Comparison of ENCODE assay signal across 8 cellular contexts in the genomic region with DNA sequence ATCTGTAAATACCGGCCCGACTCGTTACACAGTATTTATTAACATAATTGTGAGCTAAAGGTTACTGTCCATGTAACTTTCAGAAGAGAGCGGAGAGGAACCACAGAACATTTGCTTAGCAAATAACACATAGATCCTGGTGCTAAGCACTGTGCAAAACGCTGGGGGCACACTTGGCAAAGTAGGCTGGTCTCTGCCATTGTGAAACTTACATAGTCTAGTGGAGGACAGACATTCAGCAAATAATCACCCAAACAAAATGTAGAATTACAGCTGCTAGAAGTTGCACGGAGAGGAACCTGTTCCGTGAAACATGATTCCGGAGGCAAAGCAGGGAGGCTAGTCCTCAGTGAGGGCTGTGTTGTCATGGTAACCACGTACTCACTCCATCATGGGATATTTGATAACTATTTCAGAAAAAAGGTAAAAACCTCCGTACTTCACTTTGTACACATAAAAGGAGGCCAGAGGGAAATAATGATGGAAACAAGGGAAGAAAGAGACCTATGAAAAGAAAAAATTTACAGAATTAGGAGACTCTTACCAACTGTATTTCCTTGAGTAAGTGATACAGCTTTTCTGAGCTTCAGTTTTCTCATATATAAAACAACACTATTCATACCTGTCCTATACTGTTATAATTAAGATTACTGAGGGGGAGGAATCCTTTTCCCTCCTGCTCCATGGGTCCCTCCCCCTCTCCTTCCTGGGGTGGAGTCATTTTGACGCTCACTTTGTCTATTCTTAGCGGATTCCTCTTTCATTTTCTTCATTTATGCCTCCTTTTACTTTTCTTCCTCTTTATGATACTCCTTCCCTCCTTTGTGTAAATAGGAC. TPM values are rescaled to one million over a fixed set of nuclear protein-coding genes. Genes with fewer than 3 reads are reported as not detected.
DNase-seq lines count a peak whose midpoint lies in the region; ATAC-seq, FAIRE-seq and TF ChIP-seq lines count a peak whose summit lies in the region.

No MANE protein-coding gene starts in this region.

- peak in 2 of 3 experiments; percentile 34 to 38 for TF ChIP-seq CTCF in keratinocyte (optimal IDR thresholded peaks at IDR 0.05 in 1 of 3, IDR thresholded peaks at IDR 0.05 in 1 of 3, conservative IDR thresholded peaks at IDR 0.05 in 1 of 3; ENCODE audit: extremely low read depth in 1 of 3, insufficient read depth in 2 of 3, low read length in 3 of 3)

- H3K9me3 ChIP-seq in HUES6 (ENCODE audit: control insufficient read depth, insufficient read depth, low read depth, low read length), result no peaks in the 10 kb centered on the region
- H3K9me3 ChIP-seq in keratinocyte (ENCODE audit: control insufficient read depth, low read depth, low read length), result no peaks in the 10 kb centered on the region

- H3K36me3 ChIP-seq in HUES6 (ENCODE audit: control insufficient read depth, insufficient read depth, low read length), result no peaks in the 10 kb centered on the region
- H3K36me3 ChIP-seq in keratinocyte (ENCODE audit: control insufficient read depth in 2 of 2, extremely low read depth in 1 of 2, insufficient read depth in 2 of 2, low read length in 2 of 2), result no peaks in the 10 kb centered on the region

- peak; percentile 11 for DNase-seq in EH (ENCODE audit: low read depth)
- peak; percentile 52 for DNase-seq in RKO (ENCODE audit: low spot score)
- DNase-seq in T47D (ENCODE audit: low read depth in 1 of 2, low spot score in 1 of 2), result peak; percentile 16 to 85
- DNase-seq in keratinocyte (ENCODE audit: low read depth, low spot score), result no peak
- peak; percentile 16 to 52 for DNase-seq in stimulated activated CD4-positive, alpha-beta T cell treated with anti-CD3 and anti-CD28 coated beads, Interleukin-4, amount 100 ng/mL, for 4 hours
- no peak for DNase-seq in OCI-M2 (lab: John Stamatoyannopoulos, UW; ENCODE audit: unreplicated experiment)

- H3K27me3 ChIP-seq in HUES6 (ENCODE audit: control insufficient read depth, insufficient read depth, low read length), result peaks cover 19% of the 10 kb centered on the region
- H3K27me3 ChIP-seq in keratinocyte (ENCODE audit: control insufficient read depth, extremely low read depth, insufficient read depth, low read length), result no peaks in the 10 kb centered on the region

- H3K9ac ChIP-seq in HUES6 (ENCODE audit: low read length), result peak overlapping the region; percentile 39
- H3K9ac ChIP-seq in keratinocyte (ENCODE audit: control insufficient read depth, extremely low read depth, insufficient read depth, low read length), result peak overlapping the region; percentile 71

- H2AFZ ChIP-seq in keratinocyte (ENCODE audit: control insufficient read depth, low read length), result peak overlapping the region; percentile 20

- H4K20me1 ChIP-seq in keratinocyte (ENCODE audit: control insufficient read depth, extremely low read depth, insufficient read depth, low read length), result no peaks in the 10 kb centered on the region

- peaks cover 22% of the 10 kb centered on the region for H3K4me1 ChIP-seq in HUES6 (ENCODE audit: control insufficient read depth, insufficient read depth, low read length)
- H3K4me1 ChIP-seq in keratinocyte (ENCODE audit: control insufficient read depth, extremely low read depth, insufficient read depth, low read length), result peaks cover 22% of the 10 kb centered on the region

- in situ Hi-C loops in T47D (cut with HindIII; ENCODE audit: low pct_unique_long_range_greater_than_20kb, low sequenced_read_pairs), result no loop called here

- dilution Hi-C loops in keratinocyte (cut with MboI; ENCODE audit: extremely low pct_ligation_motif_present, low sequenced_read_pairs), result no loop called here

- FAIRE-seq in keratinocyte (lab: Jason Lieb, UNC), result no peak

- H3K27ac ChIP-seq in HUES6 (ENCODE audit: low read depth, low read length), result no peak overlapping the region
- peak overlapping the region; percentile 5 for H3K27ac ChIP-seq in keratinocyte (ENCODE audit: control insufficient read depth, insufficient read depth, low read length)

- ATAC-seq in GM21447 (IDR thresholded peaks at IDR 0.05; ENCODE audit: unreplicated experiment), result peak; percentile 54

- H3K4me3 ChIP-seq in HUES6 (ENCODE audit: low read depth, low read length) (peak overlapping the region; percentile 88), keratinocyte (ENCODE audit: control insufficient read depth in 2 of 3, extremely low read depth in 1 of 3, insufficient read depth in 2 of 3, low read depth in 1 of 3, low read length in 3 of 3) (peak overlapping the region; percentile 38 to 80 (median 71))

- no peaks in the 10 kb centered on the region for H3K9me1 ChIP-seq in keratinocyte (ENCODE audit: control insufficient read depth, extremely low read depth, insufficient read depth, low read length)

- H3K79me2 ChIP-seq in keratinocyte (ENCODE audit: control insufficient read depth, insufficient read depth, low read length), result no peaks in the 10 kb centered on the region

- peak overlapping the region; percentile 86 for H3K4me2 ChIP-seq in keratinocyte (ENCODE audit: control insufficient read depth, extremely low read depth, insufficient read depth, low read depth, low read length)

RNA-seq across cellular contexts. Expression of a gene that starts 0.8 kb away (rescaled TPM):
- 0.45 to 0.98 TPM (median 0.68 TPM) in 3 replicates for polyA plus RNA-seq in keratinocyte
- 31.2 TPM for polyA plus RNA-seq in keratinocyte (2011; ENCODE audit: low read depth)
- polyA plus RNA-seq in keratinocyte (2011; cell fraction: cytosol; rRNA removed), result 0.60 and 0.64 TPM in 2 replicates
- 1.3 TPM in 2 replicates for polyA plus RNA-seq in keratinocyte (2011; cell fraction: nucleus; rRNA removed)
- polyA plus RNA-seq in keratinocyte (2012; ENCODE audit: low replicate concordance), result 0.34 and 21.1 TPM in 2 replicates
- polyA minus RNA-seq in keratinocyte, result 0.33 to 3.0 TPM (median 2.8 TPM) in 3 replicates
- polyA minus RNA-seq in keratinocyte (2011; cell fraction: cytosol; rRNA and poly(A)+ RNA removed), result not detected
- polyA minus RNA-seq in keratinocyte (2011; cell fraction: nucleus; rRNA and poly(A)+ RNA removed), result 6.0 and 8.6 TPM in 2 replicates

Comparison
In these comparisons a context has a peak if more than half of its experiments do, and no peak if none do; other contexts are left out.
1. DNase-seq: peak in EH (single experiment), RKO (single experiment), T47D (2 of 2) and stimulated activated CD4-positive, alpha-beta T cell treated with anti-CD3 and anti-CD28 coated beads, Interleukin-4, amount 100 ng/mL, for 4 hours (2 of 2); none in keratinocyte (single experiment) and OCI-M2 (single experiment).